In the genomic region with DNA sequence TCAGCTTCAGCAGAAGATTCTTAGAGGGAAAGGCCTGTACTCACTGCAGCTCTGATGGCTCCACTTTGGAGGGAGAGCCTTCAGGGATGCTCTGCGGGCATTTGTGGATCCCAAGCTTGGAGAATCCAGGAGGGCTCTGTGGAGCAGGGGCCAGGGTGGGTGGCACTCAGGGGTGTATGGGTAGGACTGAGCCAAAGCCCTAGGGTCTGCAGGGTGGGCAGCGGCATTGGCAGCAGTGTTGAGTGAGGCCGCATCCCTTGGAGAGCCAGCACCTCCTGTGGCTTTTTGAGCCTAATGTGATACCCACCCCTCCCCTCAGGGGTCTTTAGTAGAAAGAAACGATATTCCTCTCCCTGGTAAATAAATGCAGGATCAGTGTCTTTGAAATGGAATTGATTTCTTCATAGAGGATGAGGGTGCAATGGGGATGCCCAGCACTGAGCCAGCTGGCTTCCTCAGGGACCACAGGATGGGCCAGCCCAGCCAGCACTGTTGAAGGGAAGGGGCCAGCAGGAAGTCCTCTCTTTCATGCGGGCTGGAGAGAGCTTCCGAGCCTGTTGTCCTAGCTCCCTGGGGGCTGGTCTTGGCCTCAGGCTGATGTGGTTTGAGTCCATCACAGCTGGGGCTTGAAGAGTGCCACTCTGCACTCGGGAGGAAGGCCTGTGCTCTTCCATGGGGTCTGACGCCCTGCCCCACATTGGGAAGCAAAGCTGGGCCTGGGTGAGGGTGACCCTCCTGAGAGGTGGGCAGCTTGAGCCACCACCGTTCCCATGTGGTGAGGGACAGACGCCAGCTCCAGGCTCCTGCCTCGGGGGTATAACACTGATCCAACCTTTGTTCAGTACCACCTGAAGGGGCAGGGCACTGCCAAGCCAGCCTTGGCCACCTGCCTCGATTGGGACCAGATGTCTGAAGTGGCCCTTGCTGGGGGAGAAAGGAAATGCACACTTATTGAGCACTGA, we compare ENCODE assay signal across 24 cellular contexts. TPM values are rescaled to one million over a fixed set of nuclear protein-coding genes. Genes with fewer than 3 reads are reported as not detected.
DNase-seq lines count a peak whose midpoint lies in the region; ATAC-seq and TF ChIP-seq lines count a peak whose summit lies in the region.
"Had no signal": no experiment of that assay in that cellular context is flagged by ENCODE, and none has a peak within 500 bp of the region (broad histone marks: within the 10 kb centered on the region; RNA-seq: fewer than 3 reads in every experiment).

No MANE protein-coding gene starts in this region.

- H4K91ac ChIP-seq in neuronal stem cell (ENCODE audit: low read depth, low read length, poor library complexity), result no peak overlapping the region

- CTCF ChIA-PET in activated CD4-positive, alpha-beta memory T cell treated with anti-CD3 and anti-CD28 coated beads, Interleukin-2, amount 10 ng/mL, durations not matched to agents 7 days and 5 days (lab: Charles Lee), result no interaction called here

- H4K8ac ChIP-seq in neuronal stem cell (ENCODE audit: low read depth, low read length), result peak overlapping the region; percentile 57

- H3K9me3 ChIP-seq in heart left ventricle (no peaks in the 10 kb centered on the region), heart right ventricle (no peaks in the 10 kb centered on the region), neuronal stem cell (replicated peaks in 1 of 2; ENCODE audit: control insufficient read depth in 2 of 2, insufficient read depth in 1 of 2, low read depth in 1 of 2, low read length in 2 of 2) (peaks cover 0 to 2% of the 10 kb centered on the region in 2 donors), vagina (no peaks in the 10 kb centered on the region)
- H3K9me3 ChIP-seq: adrenal gland, breast epithelium, right lobe of liver, thoracic aorta had no signal

- H3K4me3 ChIP-seq in heart left ventricle (no peak overlapping the region), heart right ventricle (no peak overlapping the region), neuronal stem cell (ENCODE audit: low read length in 2 of 2) (no peak overlapping the region), vagina (no peak overlapping the region)
- H3K4me3 ChIP-seq: adrenal gland, breast epithelium, GM23248, right lobe of liver, thoracic aorta had no signal

- intact Hi-C loops in heart left ventricle (cut with DNase I), result no loop called here
- intact Hi-C loops in heart right ventricle (cut with DNase I), result loop anchor here in 1 of 10 donors (5.0 kb wide), 1 partner anchor 73 kb away; no protein-coding TSS in a partner anchor
- intact Hi-C loops in vagina (cut with DNase I), result no loop called here

- no peak overlapping the region for H2AFZ ChIP-seq in neuronal stem cell (ENCODE audit: low read length)
- H2AFZ ChIP-seq: GM23248 had no signal

- TF ChIP-seq POLR2A in heart left ventricle (IDR thresholded peaks at IDR 0.05) (no peak), vagina (IDR thresholded peaks at IDR 0.05) (no peak)

- peak overlapping the region; percentile 63 for H2BK15ac ChIP-seq in neuronal stem cell (ENCODE audit: low read length)

- H3K27me3 ChIP-seq in heart left ventricle, result no peaks in the 10 kb centered on the region
- H3K27me3 ChIP-seq in heart right ventricle, result no peaks in the 10 kb centered on the region
- peaks cover 0 to 4% (median 0%) of the 10 kb centered on the region in 3 experiments for H3K27me3 ChIP-seq in neuronal stem cell (ENCODE audit: control insufficient read depth in 3 of 3, insufficient read depth in 3 of 3, low read depth in 1 of 3, low read length in 3 of 3)
- no peaks in the 10 kb centered on the region for H3K27me3 ChIP-seq in vagina
- H3K27me3 ChIP-seq: adrenal gland, breast epithelium, right lobe of liver had no signal

- H3K18ac ChIP-seq in neuronal stem cell (ENCODE audit: low read length), result peak overlapping the region; percentile 67

- H3K27me3 Mint-ChIP-seq in activated CD4-positive, alpha-beta memory T cell treated with anti-CD3 and anti-CD28 coated beads, Interleukin-2, amount 10 ng/mL, durations not matched to agents 7 days and 5 days, result no peaks in the 10 kb centered on the region

- no peak overlapping the region for H2AK5ac ChIP-seq in neuronal stem cell (ENCODE audit: low read depth, low read length)

- no peaks in the 10 kb centered on the region for H3K36me3 Mint-ChIP-seq in activated CD4-positive, alpha-beta memory T cell treated with anti-CD3 and anti-CD28 coated beads, Interleukin-2, amount 10 ng/mL, durations not matched to agents 7 days and 5 days (ENCODE audit: low read depth)

- H2BK12ac ChIP-seq in neuronal stem cell (ENCODE audit: low read length), result no peak overlapping the region

- ATAC-seq in heart left ventricle, result no peak
- no peak for ATAC-seq in heart right ventricle
- ATAC-seq in HG03342 (IDR thresholded peaks at IDR 0.05; ENCODE audit: unreplicated experiment), result no peak
- no peak for ATAC-seq in GM18502 (IDR thresholded peaks at IDR 0.05; ENCODE audit: poor library complexity, unreplicated experiment)
- ATAC-seq in GM19023 (IDR thresholded peaks at IDR 0.05; ENCODE audit: unreplicated experiment), result no peak
- ATAC-seq: right lobe of liver had no signal

- POLR2A ChIA-PET in activated CD4-positive, alpha-beta memory T cell treated with anti-CD3 and anti-CD28 coated beads, Interleukin-2, amount 10 ng/mL, durations not matched to agents 7 days and 5 days (lab: Charles Lee), result no interaction called here

- TF ChIP-seq CTCF in heart left ventricle (IDR thresholded peaks at IDR 0.05), result no peak
- no peak for TF ChIP-seq CTCF in heart right ventricle (IDR thresholded peaks at IDR 0.05)
- TF ChIP-seq CTCF in vagina (IDR thresholded peaks at IDR 0.05), result no peak

- H3K79me1 ChIP-seq in neuronal stem cell (ENCODE audit: low read depth, low read length), result peaks cover 3% of the 10 kb centered on the region

- H2BK5ac ChIP-seq in neuronal stem cell (ENCODE audit: low read length), result peak overlapping the region; percentile 29

- H3K4me1 Mint-ChIP-seq in activated CD4-positive, alpha-beta memory T cell treated with anti-CD3 and anti-CD28 coated beads, Interleukin-2, amount 10 ng/mL, durations not matched to agents 7 days and 5 days, result no peaks in the 10 kb centered on the region

- H3K36me3 ChIP-seq in heart left ventricle (no peaks in the 10 kb centered on the region), heart right ventricle (no peaks in the 10 kb centered on the region), neuronal stem cell (replicated peaks in 1 of 2; ENCODE audit: control insufficient read depth in 2 of 2, insufficient read depth in 2 of 2, low read length in 2 of 2) (no peaks in the 10 kb centered on the region), vagina (no peaks in the 10 kb centered on the region)
- H3K36me3 ChIP-seq: adrenal gland, breast epithelium, right lobe of liver, thoracic aorta had no signal

- DNase-seq in heart left ventricle (peak in 3 of 5 donors; percentile 9 to 44 (median 18)), heart right ventricle (no peak), neuronal stem cell (ENCODE audit: low spot score) (no peak), vagina (ENCODE audit: extremely low spot score in 2 of 2) (peak; percentile 64 to 70)
- peak; percentile 3 for DNase-seq in activated CD4-positive, alpha-beta memory T cell treated with anti-CD3 and anti-CD28 coated beads, Interleukin-2, amount 10 ng/mL, durations not matched to agents 7 days and 5 days
- DNase-seq: activated CD4-positive, alpha-beta T cell treated with anti-CD3 and anti-CD28 coated beads for 1 hour; activated gamma-delta T cell; CD4-positive, alpha-beta T cell; DMS53; GF-D8; GM23248; mammary epithelial cell; NCI-H2081 treated with DMSO at 0.1 percent for 48 hours; NCI-H510A treated with DMSO at 0.1 percent for 48 hours; RPMI8226 had no signal

- peaks cover 15% of the 10 kb centered on the region for H3K9me3 Mint-ChIP-seq in activated CD4-positive, alpha-beta memory T cell treated with anti-CD3 and anti-CD28 coated beads, Interleukin-2, amount 10 ng/mL, durations not matched to agents 7 days and 5 days
- H3K9me3 Mint-ChIP-seq: CD4-positive, alpha-beta T cell had no signal

- no peak overlapping the region for H3K4me2 ChIP-seq in neuronal stem cell (ENCODE audit: insufficient read depth, low read length, poor library complexity, severe bottlenecking)

- no peak overlapping the region for H3K4me3 Mint-ChIP-seq in activated CD4-positive, alpha-beta memory T cell treated with anti-CD3 and anti-CD28 coated beads, Interleukin-2, amount 10 ng/mL, durations not matched to agents 7 days and 5 days
- H3K4me3 Mint-ChIP-seq: CD4-positive, alpha-beta T cell had no signal

- peak overlapping the region; percentile 64 for H3K9ac ChIP-seq in neuronal stem cell (ENCODE audit: low read depth, low read length, poor library complexity)
- H3K9ac ChIP-seq: GM23248 had no signal

- no peak overlapping the region for H3K4ac ChIP-seq in neuronal stem cell (ENCODE audit: low read length)

- 65 to 70% (median 69%) methylated on average over 10 to 12 of the region's 12 CpGs for WGBS in heart left ventricle, 4 donors
- WGBS in heart right ventricle, 2 donors, result 64 to 72% methylated on average over 12 of the region's 12 CpGs
- WGBS in neuronal stem cell (ENCODE audit: extremely low coverage in 2 of 2, insufficient read length in 2 of 2, insufficient replicate concordance in 1 of 2), 2 donors, result no CpG with 5 or more reads among the region's 12 CpGs

- H3K4me1 ChIP-seq in heart left ventricle, result peaks cover 0 to 10% (median 0%) of the 10 kb centered on the region in 12 donors
- H3K4me1 ChIP-seq in heart right ventricle, result peaks cover 0 to 12% (median 5%) of the 10 kb centered on the region in 9 donors
- H3K4me1 ChIP-seq in neuronal stem cell (ENCODE audit: control insufficient read depth in 2 of 2, insufficient read depth in 1 of 2, low read depth in 1 of 2, low read length in 2 of 2), result peaks cover 0 to 4% of the 10 kb centered on the region in 2 donors
- H3K4me1 ChIP-seq in vagina, result peaks cover 8% of the 10 kb centered on the region
- H3K4me1 ChIP-seq: adrenal gland, breast epithelium, right lobe of liver had no signal

- H2BK120ac ChIP-seq in neuronal stem cell (ENCODE audit: low read depth, low read length), result no peak overlapping the region

- no peak overlapping the region for H3K27ac Mint-ChIP-seq in activated CD4-positive, alpha-beta memory T cell treated with anti-CD3 and anti-CD28 coated beads, Interleukin-2, amount 10 ng/mL, durations not matched to agents 7 days and 5 days
- H3K27ac Mint-ChIP-seq: CD4-positive, alpha-beta T cell had no signal

- H3K23ac ChIP-seq in neuronal stem cell (ENCODE audit: low read depth, low read length, poor library complexity), result no peak overlapping the region

- H3K14ac ChIP-seq in neuronal stem cell (ENCODE audit: low read length), result peak overlapping the region; percentile 26

- H3K27ac ChIP-seq in heart left ventricle (no peak overlapping the region), heart right ventricle (no peak overlapping the region), neuronal stem cell (replicated peaks; ENCODE audit: low read length) (no peak overlapping the region), vagina (no peak overlapping the region)
- H3K27ac ChIP-seq: adrenal gland, breast epithelium, GM23248, right lobe of liver, thoracic aorta had no signal

RNA-seq across cellular contexts. Expression of gene PSAPL1, which starts 49.5 kb away (rescaled TPM):
- total RNA-seq in heart left ventricle (under 1 TPM in 1 of 9 donors, not detected in 8; 0.11 TPM), heart right ventricle (under 1 TPM in 1 of 10 donors, not detected in 9; 0.05 TPM), vagina (not detected)
- polyA plus RNA-seq in heart left ventricle (not detected), heart right ventricle (not detected)
- total RNA-seq in activated CD4-positive, alpha-beta memory T cell treated with anti-CD3 and anti-CD28 coated beads, Interleukin-2, amount 10 ng/mL, durations not matched to agents 7 days and 5 days, result not detected
- 0.01 TPM for polyA plus RNA-seq in neuronal stem cell (2013, experiment 1 of 2)
- polyA plus RNA-seq in neuronal stem cell (2013, experiment 2 of 2), result not detected
- total RNA-seq: adrenal gland; CD4-positive, alpha-beta T cell; fibroblast of villous mesenchyme; GM23248; osteoblast; right lobe of liver had no signal
- polyA plus RNA-seq: GM23248 had no signal

Comparison
In these comparisons a context has a peak if more than half of its experiments do, and no peak if none do; other contexts are left out.
1. DNase-seq: peak in heart left ventricle (3 of 5), activated CD4-positive, alpha-beta memory T cell treated with anti-CD3 and anti-CD28 coated beads, Interleukin-2, amount 10 ng/mL, durations not matched to agents 7 days and 5 days (single experiment) and vagina (2 of 2); none in heart right ventricle (0 of 2) and neuronal stem cell (single experiment).